Comparison of ENCODE assay signal across 13 cellular contexts in genomic region chr17:18140648-18141047, GRCh38.
"Had no signal": no experiment of that assay in that cellular context is flagged by ENCODE, and none has a peak within 500 bp of the region (broad histone marks: within the 10 kb centered on the region; RNA-seq: fewer than 3 reads in every experiment).

No MANE protein-coding gene starts in this region.

- H3K9me3 ChIP-seq: ascending aorta had no signal

- H3K4me3 ChIP-seq: ascending aorta, cardiac muscle cell had no signal

- DNase-seq: activated B cell treated with CpG ODN at 0.5 μM for 24 hours; activated CD4-positive, CD25-positive, alpha-beta regulatory T cell treated with anti-CD3 and anti-CD28 coated beads, Interleukin-2, amount 50 U/mL, for 72 hours; activated CD8-positive, alpha-beta memory T cell treated with anti-CD3 and anti-CD28 coated beads, Interleukin-2, amount 10 ng/mL, durations not matched to agents 7 days and 5 days; activated CD8-positive, alpha-beta memory T cell treated with anti-CD3 and anti-CD28 coated beads, Interleukin-2, amount 50 U/mL, for 48 hours; activated effector memory CD4-positive, alpha-beta T cell treated with anti-CD3 and anti-CD28 coated beads, Interleukin-2, amount 50 U/mL, for 16 hours; activated naive CD8-positive, alpha-beta T cell treated with anti-CD3 and anti-CD28 coated beads, Interleukin-2, amount 10 ng/mL, durations not matched to agents 7 days and 5 days; NCI-H187; NCI-H2107; Right ventricle myocardium superior had no signal

- H3K36me3 ChIP-seq: ascending aorta, cardiac muscle cell had no signal

- H3K27me3 ChIP-seq: ascending aorta, cardiac muscle cell had no signal

- H3K27ac ChIP-seq: ascending aorta, cardiac muscle cell, RWPE1, VCaP had no signal
